36 cellular contexts compared by ENCODE assay signal in the genomic region with DNA sequence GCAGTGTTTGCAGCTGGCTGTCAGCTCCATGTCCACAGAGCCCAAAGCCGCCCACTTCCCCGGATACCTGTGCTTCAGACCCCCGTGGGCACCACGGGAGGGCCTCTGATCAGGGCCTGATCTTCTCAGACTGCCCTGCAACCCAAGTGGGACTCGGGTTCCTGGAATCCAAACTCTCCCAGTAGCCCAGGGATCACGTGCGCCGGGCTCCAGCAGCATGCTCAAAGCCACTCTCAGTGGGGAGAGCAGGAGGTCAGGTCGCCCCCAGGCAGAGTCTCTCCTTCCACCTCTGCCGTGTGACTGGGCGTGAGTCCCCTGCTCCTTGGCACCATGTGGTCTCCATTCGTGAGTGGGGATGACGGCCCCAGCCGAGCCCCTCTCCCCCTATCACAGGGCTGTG. TPM values are rescaled to one million over a fixed set of nuclear protein-coding genes. Genes with fewer than 3 reads are reported as not detected.
"Had no signal": no experiment of that assay in that cellular context is flagged by ENCODE, and none has a peak within 500 bp of the region (broad histone marks: within the 10 kb centered on the region; RNA-seq: fewer than 3 reads in every experiment).

No MANE protein-coding gene starts in this region.

- H3K4me3 ChIP-seq: ascending aorta, cardiac muscle cell, K562, Peyer's patch had no signal

- H3K4me1 ChIP-seq: ascending aorta, Peyer's patch had no signal

- H3K9me3 ChIP-seq: ascending aorta, Peyer's patch had no signal

- H3K27me3 Mint-ChIP-seq: activated CD4-positive, alpha-beta T cell treated with anti-CD3 and anti-CD28 coated beads for 36 hours; activated CD4-positive, alpha-beta T cell treated with anti-CD3 and anti-CD28 coated beads, Interleukin-2, amount 10 ng/mL, durations not matched to agents 7 days and 5 days; activated naive CD4-positive, alpha-beta T cell treated with anti-CD3 and anti-CD28 coated beads, Interleukin-2, amount 10 ng/mL, durations not matched to agents 7 days and 5 days; activated naive CD8-positive, alpha-beta T cell; activated T-cell treated with anti-CD3 and anti-CD28 coated beads, Interleukin-2, amount 50 U/mL, for 24 hours had no signal

- H3K4me1 Mint-ChIP-seq: activated CD4-positive, alpha-beta T cell treated with anti-CD3 and anti-CD28 coated beads for 36 hours; activated CD4-positive, alpha-beta T cell treated with anti-CD3 and anti-CD28 coated beads, Interleukin-2, amount 10 ng/mL, durations not matched to agents 7 days and 5 days; activated naive CD4-positive, alpha-beta T cell treated with anti-CD3 and anti-CD28 coated beads, Interleukin-2, amount 10 ng/mL, durations not matched to agents 7 days and 5 days had no signal

- H3K27ac ChIP-seq: ascending aorta, cardiac muscle cell, Peyer's patch, WERI-Rb-1 had no signal

- DNase-seq: activated CD4-positive, alpha-beta T cell treated with anti-CD3 and anti-CD28 coated beads for 36 hours; activated CD4-positive, alpha-beta T cell treated with anti-CD3 and anti-CD28 coated beads, Interleukin-2, amount 10 ng/mL, durations not matched to agents 7 days and 5 days; activated CD4-positive, alpha-beta T cell treated with anti-CD3 and anti-CD28 coated beads, Interleukin-2, amount 50 U/mL, for 48 hours; activated CD8-positive, alpha-beta T cell treated with anti-CD3 and anti-CD28 coated beads, Interleukin-2, amount 10 ng/mL, durations not matched to agents 7 days and 5 days; activated gamma-delta T cell; activated naive CD4-positive, alpha-beta T cell treated with anti-CD3 and anti-CD28 coated beads, Interleukin-2, amount 10 ng/mL, durations not matched to agents 7 days and 5 days; activated T-cell treated with anti-CD3 and anti-CD28 coated beads, Interleukin-2, amount 50 U/mL, for 24 hours; amygdala; NCI-H1092 treated with DMSO at 0.1 percent for 48 hours; NCI-H1417; NCI-H146; NCI-H187; NCI-H2029 treated with DMSO at 0.1 percent for 48 hours; NCI-H2107; NCI-H2171; NCI-H510A; NCI-H526; NCI-H748 treated with DMSO at 0.1 percent for 48 hours; NK-92 treated with Interleukin-12 subunit alpha and Interleukin-12 subunit beta, amount 100 ng/mL, for 24 hours; PC-3; Peyer's patch; RPMI8226; SIG-M5; T-helper 1 cell; T1000; WERI-Rb-1 had no signal

- H3K36me3 ChIP-seq: ascending aorta, cardiac muscle cell, Peyer's patch had no signal

- H3K36me3 Mint-ChIP-seq: activated naive CD4-positive, alpha-beta T cell treated with anti-CD3 and anti-CD28 coated beads, Interleukin-2, amount 10 ng/mL, durations not matched to agents 7 days and 5 days; activated naive CD8-positive, alpha-beta T cell had no signal

- ATAC-seq: activated CD4-positive, alpha-beta T cell treated with anti-CD3 and anti-CD28 coated beads for 36 hours; activated CD4-positive, CD25-positive, alpha-beta regulatory T cell treated with anti-CD3 and anti-CD28 coated beads, Interleukin-2, amount 50 U/mL, for 24 hours; activated CD8-positive, alpha-beta T cell treated with anti-CD3 and anti-CD28 coated beads, Interleukin-2, amount 10 ng/mL, durations not matched to agents 7 days and 5 days; K562; PC-3; SK-N-SH treated with all-trans-retinoic acid at 6 μM for 48 hours had no signal

- H3K9me3 Mint-ChIP-seq: activated CD4-positive, alpha-beta T cell treated with anti-CD3 and anti-CD28 coated beads, Interleukin-2, amount 10 ng/mL, durations not matched to agents 7 days and 5 days; activated naive CD4-positive, alpha-beta T cell treated with anti-CD3 and anti-CD28 coated beads, Interleukin-2, amount 10 ng/mL, durations not matched to agents 7 days and 5 days; activated T-cell treated with anti-CD3 and anti-CD28 coated beads, Interleukin-2, amount 50 U/mL, for 24 hours; activated T-helper 2 cell treated with anti-CD3 and anti-CD28 coated beads, Interferon-gamma antibody, Interleukin-2, Interleukin-4, amounts not matched to agents 10 μg/mL and 5 μg/mL and 100 μg/mL, durations not matched to agents 14 hours and 24 hours and 36 hours had no signal

- H3K27ac Mint-ChIP-seq: activated CD4-positive, alpha-beta T cell treated with anti-CD3 and anti-CD28 coated beads for 36 hours; activated CD4-positive, alpha-beta T cell treated with anti-CD3 and anti-CD28 coated beads, Interleukin-2, amount 10 ng/mL, durations not matched to agents 7 days and 5 days; activated CD8-positive, alpha-beta T cell treated with anti-CD3 and anti-CD28 coated beads, Interleukin-2, amount 10 ng/mL, durations not matched to agents 7 days and 5 days; activated naive CD4-positive, alpha-beta T cell treated with anti-CD3 and anti-CD28 coated beads, Interleukin-2, amount 10 ng/mL, durations not matched to agents 7 days and 5 days; activated naive CD8-positive, alpha-beta T cell; activated T-cell treated with anti-CD3 and anti-CD28 coated beads, Interleukin-2, amount 50 U/mL, for 24 hours; activated T-helper 2 cell treated with anti-CD3 and anti-CD28 coated beads, Interferon-gamma antibody, Interleukin-2, Interleukin-4, amounts not matched to agents 10 μg/mL and 5 μg/mL and 100 μg/mL, durations not matched to agents 14 hours and 24 hours and 36 hours had no signal

- H3K27me3 ChIP-seq: ascending aorta, cardiac muscle cell, Peyer's patch had no signal

- H3K4me3 Mint-ChIP-seq: activated CD4-positive, alpha-beta T cell treated with anti-CD3 and anti-CD28 coated beads for 36 hours; activated CD4-positive, alpha-beta T cell treated with anti-CD3 and anti-CD28 coated beads, Interleukin-2, amount 10 ng/mL, durations not matched to agents 7 days and 5 days; activated CD8-positive, alpha-beta T cell treated with anti-CD3 and anti-CD28 coated beads, Interleukin-2, amount 10 ng/mL, durations not matched to agents 7 days and 5 days; activated naive CD4-positive, alpha-beta T cell treated with anti-CD3 and anti-CD28 coated beads, Interleukin-2, amount 10 ng/mL, durations not matched to agents 7 days and 5 days; activated naive CD8-positive, alpha-beta T cell; activated T-cell treated with anti-CD3 and anti-CD28 coated beads, Interleukin-2, amount 50 U/mL, for 24 hours had no signal

RNA-seq across cellular contexts. Expression of gene DBH, which starts 33.2 kb away (rescaled TPM):
- total RNA-seq: activated CD4-positive, alpha-beta T cell treated with anti-CD3 and anti-CD28 coated beads for 36 hours; activated CD4-positive, alpha-beta T cell treated with anti-CD3 and anti-CD28 coated beads, Interleukin-2, amount 10 ng/mL, durations not matched to agents 7 days and 5 days; activated CD8-positive, alpha-beta T cell treated with anti-CD3 and anti-CD28 coated beads, Interleukin-2, amount 10 ng/mL, durations not matched to agents 7 days and 5 days; activated T-helper 2 cell treated with anti-CD3 and anti-CD28 coated beads, Interferon-gamma antibody, Interleukin-2, Interleukin-4, amounts not matched to agents 10 μg/mL and 5 μg/mL and 100 μg/mL, durations not matched to agents 14 hours and 24 hours and 36 hours; ascending aorta; cardiac muscle cell; K562; M059J; PC-3; Peyer's patch; SK-MEL-5; T-helper 2 cell treated with Interferon-gamma antibody and Interleukin-4, amounts not matched to agents 100 ng/mL and 5 ng/mL, for 36 hours had no signal
- polyA plus RNA-seq: K562 had no signal
